Comparison of ENCODE assay signal across 1 cellular context in genomic region chr5:135061001-135061400, GRCh38.
TF ChIP-seq lines count a peak whose summit lies in the region.

No MANE protein-coding gene starts in this region.

TF ChIP-seq in IMR-90, 13 proteins besides CTCF, POLR2A, EP300 and RAD21:
- TF ChIP-seq ELK1 (IDR thresholded peaks at IDR 0.05; ENCODE audit: borderline replicate concordance, low read depth, low read length) (no peak), FOS (IDR thresholded peaks at IDR 0.05; ENCODE audit: low read depth, low read length) (no peak), USF2 (IDR thresholded peaks at IDR 0.05; ENCODE audit: low read depth, low read length) (no peak), CEBPB (IDR thresholded peaks at IDR 0.05; ENCODE audit: low read depth, low read length) (no peak), MAZ (IDR thresholded peaks at IDR 0.05; ENCODE audit: borderline replicate concordance, low read depth, low read length) (no peak), CHD1 (IDR thresholded peaks at IDR 0.05; ENCODE audit: low read depth, low read length) (no peak), MXI1 (IDR thresholded peaks at IDR 0.05; ENCODE audit: borderline replicate concordance, low read depth, low read length) (no peak)
